9 cellular contexts compared by ENCODE assay signal in the genomic region with DNA sequence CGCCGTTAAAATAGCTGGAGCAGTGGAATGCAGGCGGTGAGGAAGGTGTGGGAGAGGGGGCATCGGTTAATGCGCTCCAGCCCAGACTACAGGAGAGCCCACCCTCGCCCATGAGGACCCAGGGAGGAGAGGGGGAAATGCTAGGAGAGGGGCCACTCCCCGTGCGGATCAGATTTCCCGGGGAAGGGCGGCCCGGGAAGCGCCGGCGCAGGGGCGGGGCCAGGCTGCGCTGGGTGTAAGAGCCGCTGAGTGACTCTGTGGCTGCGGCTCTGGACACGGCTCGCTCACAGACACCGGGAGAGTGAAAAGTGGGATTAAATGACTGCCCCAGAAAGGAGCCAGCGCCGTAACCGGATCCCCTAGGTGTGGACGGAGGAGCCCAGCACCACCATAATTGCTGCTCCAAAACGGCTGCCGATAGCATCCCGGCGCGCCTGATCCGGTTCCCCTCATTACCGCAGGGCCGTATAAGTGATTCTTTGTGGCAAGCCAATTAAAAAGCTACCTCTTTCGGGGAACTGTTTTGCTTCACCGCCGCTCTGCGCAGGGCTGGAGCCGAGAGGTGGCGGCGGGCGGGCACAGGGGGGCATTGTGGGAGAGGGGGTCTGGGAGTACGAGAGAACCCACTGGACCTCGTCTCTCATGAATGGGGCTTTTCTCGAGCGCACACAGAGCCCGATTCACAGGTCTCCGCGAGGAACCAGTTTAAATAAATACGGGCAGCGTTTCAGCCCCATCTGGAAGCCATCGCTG. TPM values are rescaled to one million over a fixed set of nuclear protein-coding genes. Genes with fewer than 3 reads are reported as not detected.
A peak's percentile ranks its signal among the peaks of the same experiment; 100 is the strongest.
DNase-seq lines count a peak whose midpoint lies in the region; ATAC-seq, FAIRE-seq and TF ChIP-seq lines count a peak whose summit lies in the region.
"Had no signal": no experiment of that assay in that cellular context is flagged by ENCODE, and none has a peak within 500 bp of the region (broad histone marks: within the 10 kb centered on the region; RNA-seq: fewer than 3 reads in every experiment).

No MANE protein-coding gene starts in this region.

- H3K9me2 ChIP-seq in PC-9 (ENCODE audit: insufficient read depth) = no peaks in the 10 kb centered on the region

- no peak overlapping the region for H4K5ac ChIP-seq in H1 (ENCODE audit: insufficient read length, low read depth, low read length)

- peak overlapping the region; percentile 24 for H3K18ac ChIP-seq in H1 (ENCODE audit: extremely low read depth, low read length)

- CTCF ChIA-PET in PC-9 (lab: Charles Lee) = no interaction called here
- CTCF ChIA-PET in H1 (lab: Charles Lee; ENCODE audit: partially characterized antibody) = interaction anchor here (0.9 to 2.6 kb wide), 8 partner anchors 10 to 184 kb away, joined by 3 to 11 read pairs (median 4); a partner anchor contains a TSS

- no peak overlapping the region for H3K4ac ChIP-seq in H1 (replicated peaks; ENCODE audit: insufficient read length, low read depth, low read length)

- ATAC-seq in stimulated activated naive CD8-positive, alpha-beta T cell treated with anti-CD3 and anti-CD28 coated beads, Interleukin-15, Interleukin-2, amounts not matched to agents 100 U/mL and 50 U/mL, for 24 hours = no peak
- ATAC-seq in GM19455 (IDR thresholded peaks at IDR 0.05; ENCODE audit: unreplicated experiment) = no peak
- no peak for ATAC-seq in HG03095 (IDR thresholded peaks at IDR 0.05; ENCODE audit: unreplicated experiment)
- ATAC-seq in HG03108 (IDR thresholded peaks at IDR 0.05; ENCODE audit: unreplicated experiment) = no peak

- H3K36me3 ChIP-seq in PC-9 (ENCODE audit: low read depth) (no peaks in the 10 kb centered on the region), H1 (ENCODE audit: control insufficient read depth in 2 of 4, insufficient read depth in 4 of 4, low read length in 3 of 4) (no peaks in the 10 kb centered on the region)

- H2BK12ac ChIP-seq in H1 (ENCODE audit: low read depth, low read length) = no peak overlapping the region

- H2AFZ ChIP-seq in PC-9 (peak overlapping the region; percentile 91), H1 (ENCODE audit: low read length) (no peak overlapping the region)

- TF ChIP-seq RAD21 in H1 (IDR thresholded peaks at IDR 0.05 in 1 of 2, conservative IDR thresholded peaks at IDR 0.05 in 1 of 2; ENCODE audit: low read depth in 2 of 2, low read length in 2 of 2) = no peak

- no peaks in the 10 kb centered on the region for H3K9me3 ChIP-seq in PC-9 (ENCODE audit: insufficient read depth, low read depth)
- H3K9me3 ChIP-seq in H1 (ENCODE audit: insufficient read depth in 2 of 2, low read depth in 1 of 2, low read length in 1 of 2) = no peaks in the 10 kb centered on the region

- no peak for TF ChIP-seq CTCF in PC-9 (conservative IDR thresholded peaks at IDR 0.05)
- TF ChIP-seq CTCF in H1 (IDR thresholded peaks at IDR 0.05; ENCODE audit: control extremely low read depth in 1 of 3, insufficient read depth in 1 of 3, low read depth in 1 of 3, low read length in 3 of 3) = no peak

- DNase-seq in stimulated activated naive CD8-positive, alpha-beta T cell treated with anti-CD3 and anti-CD28 coated beads, Interleukin-15, Interleukin-2, amounts not matched to agents 100 U/mL and 50 U/mL, for 24 hours = no peak
- DNase-seq in PC-9 = peak in 1 of 2 experiments; percentile 41
- DNase-seq in H1 (ENCODE audit: low read depth in 1 of 2, low spot score in 2 of 2) = peak in 1 of 2 experiments; percentile 81
- DNase-seq in midbrain (lab: John Stamatoyannopoulos, UW) = peak; percentile 10

- no peak overlapping the region for H2BK15ac ChIP-seq in H1 (ENCODE audit: low read length)

- H2BK5ac ChIP-seq in H1 (ENCODE audit: low read depth, low read length) = no peak overlapping the region

- no peak overlapping the region for H4K91ac ChIP-seq in H1 (replicated peaks; ENCODE audit: insufficient read length, low read length)

- H3K4me2 ChIP-seq in PC-9 (peak overlapping the region; percentile 98), H1 (ENCODE audit: insufficient read depth in 1 of 2, low read depth in 2 of 2, low read length in 2 of 2) (peak overlapping the region; percentile 90 to 99)

- peak overlapping the region; percentile 5 for H3K27ac Mint-ChIP-seq in stimulated activated naive CD8-positive, alpha-beta T cell treated with anti-CD3 and anti-CD28 coated beads, Interleukin-15, Interleukin-2, amounts not matched to agents 100 ng/mL and 50 ng/mL, for 24 hours

- peaks cover 88% of the 10 kb centered on the region for H3K27me3 Mint-ChIP-seq in stimulated activated naive CD8-positive, alpha-beta T cell treated with anti-CD3 and anti-CD28 coated beads, Interleukin-15, Interleukin-2, amounts not matched to agents 100 ng/mL and 50 ng/mL, for 24 hours

- H4K8ac ChIP-seq in H1 (ENCODE audit: extremely low read depth, insufficient read depth, low read length) = peak overlapping the region; percentile 39; the same call in 1 of the 2 replicates

- no peaks in the 10 kb centered on the region for H3K79me2 ChIP-seq in PC-9 (ENCODE audit: low read depth)
- H3K79me2 ChIP-seq in H1 (ENCODE audit: control insufficient read depth in 1 of 2, insufficient read depth in 2 of 2, low read length in 2 of 2) = no peaks in the 10 kb centered on the region

- no peak overlapping the region for H3K14ac ChIP-seq in H1 (ENCODE audit: insufficient read length)

- H3K4me3 ChIP-seq in PC-9 (peak overlapping the region; percentile 78), H1 (ENCODE audit: extremely low read depth in 1 of 4, insufficient read depth in 2 of 4, low read depth in 3 of 4, low read length in 4 of 4) (peak overlapping the region; percentile 24 to 60 (median 44); a peak in 7 of 8 replicates)

- no peak overlapping the region for H3K9ac ChIP-seq in H1 (replicated peaks in 1 of 4; ENCODE audit: extremely low read depth in 1 of 4, low read depth in 3 of 4, low read length in 3 of 4)

- FAIRE-seq in H1 (lab: Jason Lieb, UNC) = no peak
- FAIRE-seq: endometrium had no signal

- no TSS peak for BruUV-seq in PC-9 (replicated peaks; lab: Mats Ljungman, UMichigan)

- peak overlapping the region; percentile 77 for H3K4me3 Mint-ChIP-seq in stimulated activated naive CD8-positive, alpha-beta T cell treated with anti-CD3 and anti-CD28 coated beads, Interleukin-15, Interleukin-2, amounts not matched to agents 100 ng/mL and 50 ng/mL, for 24 hours

- POLR2A ChIA-PET in PC-9 (lab: Charles Lee; ENCODE audit: unreplicated experiment) (interaction anchor here (0.7 kb wide), 1 partner anchor 12 kb away, joined by 3 read pairs; no protein-coding TSS in a partner anchor), H1 (lab: Charles Lee; ENCODE audit: partially characterized antibody) (interaction anchor here (1.0 to 1.2 kb wide), 3 partner anchors 96 to 189 kb away, joined by 3 read pairs; a partner anchor contains a TSS)

- no peak for TF ChIP-seq EP300 in H1 (IDR thresholded peaks at IDR 0.05; ENCODE audit: borderline replicate concordance in 1 of 2, low read depth in 2 of 2, low read length in 2 of 2)

- H3K79me1 ChIP-seq in H1 (ENCODE audit: low read depth, low read length) = no peaks in the 10 kb centered on the region; the same call in 1 of the 2 replicates

- H3K23ac ChIP-seq in H1 (ENCODE audit: insufficient read length) = no peak overlapping the region

- peaks cover 12% of the 10 kb centered on the region; the same call in 1 of the 2 replicates for H3F3A ChIP-seq in PC-9 (ENCODE audit: insufficient read depth, low read depth)

- H4K20me1 ChIP-seq in PC-9 (ENCODE audit: insufficient read depth) (no peaks in the 10 kb centered on the region), H1 (replicated peaks in 1 of 2; ENCODE audit: control insufficient read depth in 1 of 2, insufficient read depth in 2 of 2, low read length in 2 of 2) (peaks cover 5 to 20% of the 10 kb centered on the region in 2 experiments)

- intact Hi-C loops in PC-9 (cut with micrococcal nuclease; ENCODE audit: unreplicated experiment) = loop anchor here (2.0 kb wide), 1 partner anchor 17 kb away; no protein-coding TSS in a partner anchor

- peak overlapping the region; percentile 48; the same call in 1 of the 2 replicates for H3K27ac ChIP-seq in PC-9
- no peak overlapping the region for H3K27ac ChIP-seq in H1 (ENCODE audit: low read depth, low read length)

- no peak for TF ChIP-seq POLR2A in H1 (IDR thresholded peaks at IDR 0.05; ENCODE audit: control extremely low read depth in 1 of 2, low read depth in 2 of 2, low read length in 2 of 2)

- no peak overlapping the region for H2AK5ac ChIP-seq in H1 (ENCODE audit: low read depth, low read length)

- no peaks in the 10 kb centered on the region for H3K9me3 Mint-ChIP-seq in stimulated activated naive CD8-positive, alpha-beta T cell treated with anti-CD3 and anti-CD28 coated beads, Interleukin-15, Interleukin-2, amounts not matched to agents 100 ng/mL and 50 ng/mL, for 24 hours

- 2% methylated on average over 46 of the region's 51 CpGs; no CpG with 5 or more reads in 1 of the 2 experiments for whole genome bisulfite sequencing in H1 (ENCODE audit: extremely low coverage in 1 of 2, insufficient coverage in 1 of 2, insufficient read length in 1 of 2, insufficient replicate concordance in 2 of 2, low coverage in 1 of 2, low lambda C conversion rate in 2 of 2, missing lambda C conversion rate in 1 of 2), 2 experiments

- peaks cover 40% of the 10 kb centered on the region for H3K4me1 Mint-ChIP-seq in stimulated activated naive CD8-positive, alpha-beta T cell treated with anti-CD3 and anti-CD28 coated beads, Interleukin-15, Interleukin-2, amounts not matched to agents 100 ng/mL and 50 ng/mL, for 24 hours (ENCODE audit: low read depth)

- H2BK120ac ChIP-seq in H1 (replicated peaks; ENCODE audit: low read depth, low read length) = no peak overlapping the region

- H3K4me1 ChIP-seq in PC-9 (replicated peaks; ENCODE audit: insufficient read depth) = peaks cover 21% of the 10 kb centered on the region
- H3K4me1 ChIP-seq in H1 (replicated peaks in 1 of 4; ENCODE audit: control insufficient read depth in 3 of 4, insufficient read depth in 4 of 4, low read length in 3 of 4) = peaks cover 21 to 34% (median 24%) of the 10 kb centered on the region in 4 experiments

- no peak overlapping the region for H2BK20ac ChIP-seq in H1 (ENCODE audit: low read length)

- no peaks in the 10 kb centered on the region for H3K36me3 Mint-ChIP-seq in stimulated activated naive CD8-positive, alpha-beta T cell treated with anti-CD3 and anti-CD28 coated beads, Interleukin-15, Interleukin-2, amounts not matched to agents 100 ng/mL and 50 ng/mL, for 24 hours (ENCODE audit: low read depth)

- peaks cover 25% of the 10 kb centered on the region for H3K23me2 ChIP-seq in H1 (ENCODE audit: low read depth, low read length)

- peaks cover 56% of the 10 kb centered on the region for H3K27me3 ChIP-seq in PC-9 (ENCODE audit: insufficient read depth, low read depth)
- H3K27me3 ChIP-seq in H1 (replicated peaks in 1 of 4; ENCODE audit: control insufficient read depth in 3 of 4, extremely low read depth in 1 of 4, insufficient read depth in 3 of 4, low read length in 3 of 4) = peaks cover 60 to 97% (median 95%) of the 10 kb centered on the region in 4 experiments

- H3K56ac ChIP-seq in H1 (replicated peaks; ENCODE audit: insufficient read length, low read depth, low read length) = no peak overlapping the region

RNA-seq across cellular contexts. Expression of a gene that starts 2.7 kb away (rescaled TPM):
- total RNA-seq in PC-9 (2021) = not detected in 2 replicates
- total RNA-seq in H1 (2021; fragmentation: NEBNext Ultra II Directional; extraction: Animal tissue kit (Norgen Biotek cat#: 25700)) = 11.7 and 14.6 TPM in 2 replicates
- 4.2 and 8.8 TPM in 2 replicates for polyA plus RNA-seq in H1 (2011; rRNA removed)
- polyA plus RNA-seq in H1 (2011; cell fraction: cytosol; rRNA removed) = 6.4 TPM
- 34.3 TPM for polyA plus RNA-seq in H1 (2011; cell fraction: nucleus; rRNA removed)
- 7.3 to 9.9 TPM (median 8.3 TPM) in 4 replicates for polyA plus RNA-seq in H1 (2012, experiment 1 of 2)
- 8.6 TPM for polyA plus RNA-seq in H1 (2012, experiment 2 of 2)
- polyA plus RNA-seq in H1 (2013, experiment 1 of 2) = 10.3 TPM
- polyA plus RNA-seq in H1 (2013, experiment 2 of 2) = 8.7 TPM
- 2.9 and 5.7 TPM in 2 replicates for polyA minus RNA-seq in H1 (2011; rRNA and poly(A)+ RNA removed)
- 7.3 TPM for polyA minus RNA-seq in H1 (2011; cell fraction: cytosol; rRNA and poly(A)+ RNA removed)
- polyA minus RNA-seq in H1 (2011; cell fraction: nucleus; rRNA and poly(A)+ RNA removed) = 7.9 TPM

RNA-seq across cellular contexts. Expression of a gene that starts 38.2 kb away (rescaled TPM):
- 99.4 and 100 TPM in 2 replicates for total RNA-seq in PC-9 (2021)
- 36.6 and 37.0 TPM in 2 replicates for total RNA-seq in H1 (2021; fragmentation: NEBNext Ultra II Directional; extraction: Animal tissue kit (Norgen Biotek cat#: 25700))
- 35.7 and 45.3 TPM in 2 replicates for polyA plus RNA-seq in H1 (2011; rRNA removed)
- 50.0 TPM for polyA plus RNA-seq in H1 (2011; cell fraction: cytosol; rRNA removed)
- 47.3 TPM for polyA plus RNA-seq in H1 (2011; cell fraction: nucleus; rRNA removed)
- polyA plus RNA-seq in H1 (2012, experiment 1 of 2) = 30.0 to 40.7 TPM (median 38.1 TPM) in 4 replicates
- polyA plus RNA-seq in H1 (2012, experiment 2 of 2) = 22.3 TPM
- 29.9 TPM for polyA plus RNA-seq in H1 (2013, experiment 1 of 2)
- polyA plus RNA-seq in H1 (2013, experiment 2 of 2) = 32.5 TPM
- 64.9 and 98.9 TPM in 2 replicates for polyA minus RNA-seq in H1 (2011; rRNA and poly(A)+ RNA removed)
- polyA minus RNA-seq in H1 (2011; cell fraction: cytosol; rRNA and poly(A)+ RNA removed) = 23.5 TPM
- 34.8 TPM for polyA minus RNA-seq in H1 (2011; cell fraction: nucleus; rRNA and poly(A)+ RNA removed)

Comparison
In these comparisons a context has a peak if more than half of its experiments do, and no peak if none do; other contexts are left out.
1. RNA of a gene that starts 2.7 kb away (total RNA-seq): 11.7 to 14.6 TPM in H1; not detected in PC-9; every median in the first group is over 10 times any median in the second.